11 cellular contexts compared by ENCODE assay signal in genomic region chr11:8685306-8685705, GRCh38. TPM values are rescaled to one million over a fixed set of nuclear protein-coding genes. Genes with fewer than 3 reads are reported as not detected.
A peak's percentile ranks its signal among the peaks of the same experiment; 100 is the strongest.
DNase-seq lines count a peak whose midpoint lies in the region; ATAC-seq and TF ChIP-seq lines count a peak whose summit lies in the region.
"Had no signal": no experiment of that assay in that cellular context is flagged by ENCODE, and none has a peak within 500 bp of the region (broad histone marks: within the 10 kb centered on the region; RNA-seq: fewer than 3 reads in every experiment).

No MANE protein-coding gene starts in this region.

- H3K9me3 ChIP-seq in DOHH2 (ENCODE audit: control insufficient read depth, insufficient read depth, low read length) (no peaks in the 10 kb centered on the region), Karpas-422 (ENCODE audit: low read length) (no peaks in the 10 kb centered on the region), adipocyte (ENCODE audit: control insufficient read depth, low read length) (no peaks in the 10 kb centered on the region), SJCRH30 (replicated peaks) (no peaks in the 10 kb centered on the region)
- H3K9me3 ChIP-seq: upper lobe of left lung had no signal

- peaks cover 13% of the 10 kb centered on the region for H4K20me1 ChIP-seq in DOHH2 (ENCODE audit: control insufficient read depth, insufficient read depth, low read depth, low read length)
- peaks cover 24% of the 10 kb centered on the region for H4K20me1 ChIP-seq in Karpas-422 (ENCODE audit: insufficient read depth, low read depth, low read length)

- no peak overlapping the region for H2AFZ ChIP-seq in Karpas-422 (ENCODE audit: low read length)

- peaks cover 50% of the 10 kb centered on the region for H3K36me3 Mint-ChIP-seq in natural killer cell treated with Interleukin-12 subunit alpha and Interleukin-12 subunit beta and Interleukin-15 and Interleukin-18, amount 100 ng/mL, for 72 hours

- H3K4me1 ChIP-seq in DOHH2 (ENCODE audit: control insufficient read depth, low read length) (peaks cover 67% of the 10 kb centered on the region), Karpas-422 (ENCODE audit: low read length) (peaks cover 64% of the 10 kb centered on the region), adipocyte (ENCODE audit: control insufficient read depth, insufficient read depth, low read length) (peaks cover 49% of the 10 kb centered on the region), SJCRH30 (peaks cover 11% of the 10 kb centered on the region)

- H3K27ac Mint-ChIP-seq in natural killer cell treated with Interleukin-12 subunit alpha and Interleukin-12 subunit beta and Interleukin-15 and Interleukin-18, amount 100 ng/mL, for 72 hours, result peak overlapping the region; percentile 88 to 96

- ATAC-seq in natural killer cell treated with Interleukin-12 subunit alpha and Interleukin-12 subunit beta and Interleukin-15 and Interleukin-18, amount 100 ng/mL, for 72 hours, result no peak
- ATAC-seq in HG03460 (IDR thresholded peaks at IDR 0.05; ENCODE audit: unreplicated experiment), result no peak

- peak overlapping the region; percentile 93 for H3K4me2 ChIP-seq in DOHH2 (ENCODE audit: low read length)
- H3K4me2 ChIP-seq in Karpas-422 (ENCODE audit: low read depth, low read length, poor library complexity, severe bottlenecking), result peak overlapping the region; percentile 95

- no peaks in the 10 kb centered on the region for H3K27me3 ChIP-seq in DOHH2 (ENCODE audit: control insufficient read depth, low read length)
- H3K27me3 ChIP-seq in Karpas-422 (ENCODE audit: low read length), result no peaks in the 10 kb centered on the region
- no peaks in the 10 kb centered on the region for H3K27me3 ChIP-seq in adipocyte (replicated peaks; ENCODE audit: control insufficient read depth, insufficient read depth, low read length)
- no peaks in the 10 kb centered on the region for H3K27me3 ChIP-seq in SJCRH30
- H3K27me3 ChIP-seq: upper lobe of left lung had no signal

- H3K36me3 ChIP-seq in DOHH2 (ENCODE audit: control insufficient read depth, low read length), result peaks cover 80% of the 10 kb centered on the region
- H3K36me3 ChIP-seq in Karpas-422 (ENCODE audit: insufficient read depth, low read length), result peaks cover 46% of the 10 kb centered on the region
- H3K36me3 ChIP-seq in adipocyte (ENCODE audit: control insufficient read depth, insufficient read depth, low read length, severe bottlenecking), result peaks cover 39% of the 10 kb centered on the region
- peaks cover 49% of the 10 kb centered on the region for H3K36me3 ChIP-seq in SJCRH30

- no peaks in the 10 kb centered on the region for H3K27me3 Mint-ChIP-seq in natural killer cell treated with Interleukin-12 subunit alpha and Interleukin-12 subunit beta and Interleukin-15 and Interleukin-18, amount 100 ng/mL, for 72 hours

- peaks cover 56 to 72% of the 10 kb centered on the region in 2 donors for H3K4me1 Mint-ChIP-seq in natural killer cell treated with Interleukin-12 subunit alpha and Interleukin-12 subunit beta and Interleukin-15 and Interleukin-18, amount 100 ng/mL, for 72 hours (ENCODE audit: low read depth in 2 of 2)

- TF ChIP-seq CTCF in DOHH2 (IDR thresholded peaks at IDR 0.05; ENCODE audit: low read depth, low read length, poor library complexity, severe bottlenecking), result no peak

- H3K4me3 ChIP-seq in DOHH2 (ENCODE audit: low read length) (peak overlapping the region; percentile 97), Karpas-422 (ENCODE audit: low read length) (peak overlapping the region; percentile 91), adipocyte (ENCODE audit: low read length) (peak overlapping the region; percentile 87), SJCRH30 (no peak overlapping the region)
- H3K4me3 ChIP-seq: upper lobe of left lung had no signal

- peaks cover 68% of the 10 kb centered on the region for H3F3A ChIP-seq in DOHH2 (ENCODE audit: control insufficient read depth, insufficient read depth)

- peaks cover 61% of the 10 kb centered on the region for H3K79me2 ChIP-seq in DOHH2 (ENCODE audit: control insufficient read depth, low read length)
- peaks cover 49% of the 10 kb centered on the region for H3K79me2 ChIP-seq in Karpas-422 (ENCODE audit: low read length)

- DNase-seq in Karpas-422 (peak; percentile 58), adipocyte (ENCODE audit: low read depth) (no peak), NCI-H2227 (lab: John Stamatoyannopoulos, UW; ENCODE audit: unreplicated experiment) (no peak), SJCRH30 (no peak)
- DNase-seq in natural killer cell treated with Interleukin-12 subunit alpha and Interleukin-12 subunit beta and Interleukin-15 and Interleukin-18, amount 100 ng/mL, for 72 hours (ENCODE audit: low spot score), result no peak
- DNase-seq: activated CD4-positive, alpha-beta T cell treated with anti-CD3 and anti-CD28 coated beads for 48 hours; head of caudate nucleus; NCI-H1105; upper lobe of left lung had no signal

- peak overlapping the region; percentile 85 for H3K4me3 Mint-ChIP-seq in natural killer cell treated with Interleukin-12 subunit alpha and Interleukin-12 subunit beta and Interleukin-15 and Interleukin-18, amount 100 ng/mL, for 72 hours

- peaks cover 4% of the 10 kb centered on the region for H3K9me3 Mint-ChIP-seq in natural killer cell treated with Interleukin-12 subunit alpha and Interleukin-12 subunit beta and Interleukin-15 and Interleukin-18, amount 100 ng/mL, for 72 hours

- H3K27ac ChIP-seq in DOHH2 (ENCODE audit: low read depth, low read length), result peak overlapping the region; percentile 100
- H3K27ac ChIP-seq in Karpas-422 (ENCODE audit: low read length), result peak overlapping the region; percentile 95
- no peak overlapping the region for H3K27ac ChIP-seq in SJCRH30

- no peaks in the 10 kb centered on the region for H3K9me2 ChIP-seq in DOHH2 (replicated peaks; ENCODE audit: control insufficient read depth, low read length)
- no peaks in the 10 kb centered on the region for H3K9me2 ChIP-seq in Karpas-422 (replicated peaks; ENCODE audit: insufficient read depth, low read length)

- H3K9ac ChIP-seq in Karpas-422 (ENCODE audit: low read length), result peak overlapping the region; percentile 88
- peak overlapping the region; percentile 99 for H3K9ac ChIP-seq in adipocyte (ENCODE audit: low read length)

RNA-seq across cellular contexts. Expression of gene RPL27A, which starts 2.7 kb away (rescaled TPM):
- total RNA-seq in Karpas-422 (2014; rRNA removed; shearing (Covaris generic); ENCODE audit: low replicate concordance), result 2,423 and 3,362 TPM in 2 replicates
- 100 to 1,000 TPM; 504 to 846 TPM for total RNA-seq in natural killer cell treated with Interleukin-12 subunit alpha and Interleukin-12 subunit beta and Interleukin-15 and Interleukin-18, amount 100 ng/mL, for 72 hours
- total RNA-seq in SJCRH30 (2014; rRNA removed; shearing (Covaris generic)), result 1,468 and 1,571 TPM in 2 replicates

RNA-seq across cellular contexts. Expression of gene TRIM66, which starts 2.8 kb away (rescaled TPM):
- 13.3 and 15.3 TPM in 2 replicates for total RNA-seq in Karpas-422 (2014; rRNA removed; shearing (Covaris generic); ENCODE audit: low replicate concordance)
- 10 to 100 TPM; 12.5 to 27.7 TPM for total RNA-seq in natural killer cell treated with Interleukin-12 subunit alpha and Interleukin-12 subunit beta and Interleukin-15 and Interleukin-18, amount 100 ng/mL, for 72 hours
- total RNA-seq in SJCRH30 (2014; rRNA removed; shearing (Covaris generic)), result 2.0 and 3.5 TPM in 2 replicates
